8 cellular contexts compared by ENCODE assay signal in genomic region chr14:67514650-67515385, GRCh38. TPM values are rescaled to one million over a fixed set of nuclear protein-coding genes. Genes with fewer than 3 reads are reported as not detected.
DNase-seq lines count a peak whose midpoint lies in the region; ATAC-seq lines count a peak whose summit lies in the region.

No MANE protein-coding gene starts in this region.

- WGBS in thymus = 1% methylated on average over 73 of the region's 75 CpGs

- H3K9me3 ChIP-seq in CD4-positive, alpha-beta memory T cell (ENCODE audit: control insufficient read depth in 1 of 2, low read length in 2 of 2) = no peaks in the 10 kb centered on the region
- H3K9me3 ChIP-seq in muscle layer of duodenum (ENCODE audit: control insufficient read depth in 1 of 2, low read length in 2 of 2) (no peaks in the 10 kb centered on the region), thymus (ENCODE audit: control insufficient read depth) (no peaks in the 10 kb centered on the region)

- CTCF ChIA-PET in CD4-positive, alpha-beta memory T cell (lab: Charles Lee; ENCODE audit: partially characterized antibody) = interaction anchor here (1.6 to 3.0 kb wide), 3 partner anchors 10 to 57 kb away, joined by 4 to 15 read pairs (median 9); no protein-coding TSS in a partner anchor

- no peaks in the 10 kb centered on the region for H3K9me3 Mint-ChIP-seq in CD4-positive, alpha-beta memory T cell
- H3K9me3 Mint-ChIP-seq in activated T-cell treated with anti-CD3 and anti-CD28 coated beads, Interleukin-2, amount 50 U/mL, for 24 hours = no peaks in the 10 kb centered on the region

- H3K36me3 ChIP-seq in CD4-positive, alpha-beta memory T cell (ENCODE audit: insufficient read depth, low read length) = no peaks in the 10 kb centered on the region
- no peaks in the 10 kb centered on the region for H3K36me3 ChIP-seq in muscle layer of duodenum (ENCODE audit: control insufficient read depth in 1 of 2, insufficient read depth in 2 of 2, low read length in 2 of 2)
- no peaks in the 10 kb centered on the region for H3K36me3 ChIP-seq in thymus (ENCODE audit: control insufficient read depth, insufficient read depth)

- H3K27ac ChIP-seq in CD4-positive, alpha-beta memory T cell (ENCODE audit: low read depth, low read length) = peak overlapping the region; percentile 68
- no peak overlapping the region for H3K27ac ChIP-seq in muscle layer of duodenum (ENCODE audit: low read length)
- H3K27ac ChIP-seq in thymus (ENCODE audit: low read depth) = peak overlapping the region; percentile 10

- peaks cover 0 to 4% of the 10 kb centered on the region in 2 donors for H3K36me3 Mint-ChIP-seq in CD4-positive, alpha-beta memory T cell
- no peaks in the 10 kb centered on the region for H3K36me3 Mint-ChIP-seq in activated T-cell treated with anti-CD3 and anti-CD28 coated beads, Interleukin-2, amount 50 U/mL, for 24 hours (ENCODE audit: low read depth)

- H3K27ac Mint-ChIP-seq in CD4-positive, alpha-beta memory T cell = peak overlapping the region; percentile 88 to 96 (median 92)
- H3K27ac Mint-ChIP-seq in activated T-cell treated with anti-CD3 and anti-CD28 coated beads, Interleukin-2, amount 50 U/mL, for 24 hours = peak overlapping the region; percentile 63

- intact Hi-C loops in CD4-positive, alpha-beta memory T cell (cut with micrococcal nuclease) = loop anchor here (1.0 kb wide), 1 partner anchor 27 kb away; the partner anchor contains the start of gene TMEM229B

- H3K4me3 ChIP-seq in CD4-positive, alpha-beta memory T cell (ENCODE audit: low read length in 2 of 2) = peak overlapping the region; percentile 53 to 56
- H3K4me3 ChIP-seq in muscle layer of duodenum (ENCODE audit: low read depth in 1 of 2, low read length in 2 of 2) (peak overlapping the region; percentile 69 to 93), thymus (ENCODE audit: low read length) (peak overlapping the region; percentile 66)

- peak; percentile 46 to 59 (median 55) for DNase-seq in CD4-positive, alpha-beta memory T cell
- DNase-seq in NCI-H1105 treated with DMSO at 0.1 percent for 48 hours (lab: John Stamatoyannopoulos, UW) = peak; percentile 46
- DNase-seq in activated T-cell treated with anti-CD3 and anti-CD28 coated beads, Interleukin-2, amount 50 U/mL, for 24 hours = peak; percentile 69

- H3K27me3 Mint-ChIP-seq in CD4-positive, alpha-beta memory T cell = no peaks in the 10 kb centered on the region
- no peaks in the 10 kb centered on the region for H3K27me3 Mint-ChIP-seq in activated T-cell treated with anti-CD3 and anti-CD28 coated beads, Interleukin-2, amount 50 U/mL, for 24 hours

- peaks cover 13 to 36% (median 23%) of the 10 kb centered on the region in 4 donors for H3K4me1 Mint-ChIP-seq in CD4-positive, alpha-beta memory T cell
- peaks cover 22% of the 10 kb centered on the region for H3K4me1 Mint-ChIP-seq in activated T-cell treated with anti-CD3 and anti-CD28 coated beads, Interleukin-2, amount 50 U/mL, for 24 hours (ENCODE audit: low read depth)

- peaks cover 25% of the 10 kb centered on the region for H3K4me1 ChIP-seq in CD4-positive, alpha-beta memory T cell (ENCODE audit: insufficient read depth, low read length)
- H3K4me1 ChIP-seq in muscle layer of duodenum (ENCODE audit: control insufficient read depth in 1 of 2, insufficient read depth in 2 of 2, low read length in 2 of 2) (peaks cover 5 to 6% of the 10 kb centered on the region in 2 donors), thymus (ENCODE audit: control insufficient read depth, insufficient read depth, low read length) (peaks cover 18% of the 10 kb centered on the region)

- POLR2A ChIA-PET in CD4-positive, alpha-beta memory T cell (lab: Charles Lee; ENCODE audit: partially characterized antibody) = interaction anchor here (1.2 to 6.6 kb wide), 4 partner anchors 12 to 85 kb away, joined by 3 to 51 read pairs (median 6); partner anchors contain the start of genes PIGH, PLEKHH1 and TMEM229B

- ATAC-seq in GM21515 (IDR thresholded peaks at IDR 0.05; ENCODE audit: unreplicated experiment) (peak; percentile 38), esophagus mucosa (peak; percentile 51), HG02840 (IDR thresholded peaks at IDR 0.05; ENCODE audit: low FRiP score, unreplicated experiment) (no peak)

- peak overlapping the region; percentile 90 to 97 (median 94) for H3K4me3 Mint-ChIP-seq in CD4-positive, alpha-beta memory T cell
- H3K4me3 Mint-ChIP-seq in activated T-cell treated with anti-CD3 and anti-CD28 coated beads, Interleukin-2, amount 50 U/mL, for 24 hours = peak overlapping the region; percentile 79

- no peaks in the 10 kb centered on the region for H3K27me3 ChIP-seq in CD4-positive, alpha-beta memory T cell (ENCODE audit: insufficient read depth, low read length)
- H3K27me3 ChIP-seq in muscle layer of duodenum (ENCODE audit: low read depth, low read length) (no peaks in the 10 kb centered on the region), thymus (ENCODE audit: control insufficient read depth, insufficient read depth) (no peaks in the 10 kb centered on the region)

RNA-seq across cellular contexts. Expression of gene PLEKHH1, which starts 18.3 kb away (rescaled TPM):
- under 1 TPM; 0.22 to 0.41 TPM for total RNA-seq in CD4-positive, alpha-beta memory T cell
- polyA plus RNA-seq in CD4-positive, alpha-beta memory T cell = 1 to 10 TPM in 1 of 2 donors, not detected in 1; 1.1 TPM
- total RNA-seq in esophagus mucosa = 4.5 TPM
- 10.7 TPM for polyA plus RNA-seq in thymus

RNA-seq across cellular contexts. Expression of gene TMEM229B, which starts 26.3 kb away (rescaled TPM):
- total RNA-seq in CD4-positive, alpha-beta memory T cell = 10 to 100 TPM; 34.9 to 35.8 TPM
- polyA plus RNA-seq in CD4-positive, alpha-beta memory T cell = 10 to 100 TPM; 12.5 to 28.9 TPM
- 0.80 TPM for total RNA-seq in esophagus mucosa
- polyA plus RNA-seq in thymus = 6.6 TPM

Comparison
In these comparisons a context has a peak if more than half of its experiments do, and no peak if none do; other contexts are left out.
1. RNA of gene TMEM229B, which starts 26.3 kb away (total RNA-seq): 34.9 to 35.8 TPM in CD4-positive, alpha-beta memory T cell; 0.80 TPM in esophagus mucosa (single experiment); every median in the first group is over 10 times any median in the second.
2. Peak in every context shown above with its lines, with median percentiles within 50 percentile points of each other: DNase-seq and H3K4me3 ChIP-seq.